ENCODE assay signal across 1 cellular context in genomic region chr1:153352523-153352922, GRCh38.
A peak's percentile ranks its signal among the peaks of the same experiment; 100 is the strongest.
TF ChIP-seq lines count a peak whose summit lies in the region.

No MANE protein-coding gene starts in this region.

TF ChIP-seq in GM12878, 131 proteins besides CTCF, POLR2A, EP300 and RAD21 (continued from another document):
- no peak for TF ChIP-seq E2F4 (IDR thresholded peaks at IDR 0.05; ENCODE audit: low read depth, low read length)
- TF ChIP-seq LARP7 (IDR thresholded peaks at IDR 0.05) = no peak
- no peak for TF ChIP-seq RCOR1 (conservative IDR thresholded peaks at IDR 0.05; ENCODE audit: low read depth, low read length)
- TF ChIP-seq YY1 (IDR thresholded peaks at IDR 0.05; ENCODE audit: low read depth, low read length) = 0 out of 2 replicates have a peak, but pooled peaks have one; percentile 31
- TF ChIP-seq ZNF384 (IDR thresholded peaks at IDR 0.05; ENCODE audit: borderline replicate concordance, low read depth, low read length) = no peak
- TF ChIP-seq FOS (IDR thresholded peaks at IDR 0.05; ENCODE audit: borderline replicate concordance, extremely low read depth, insufficient read length) = no peak
- TF ChIP-seq NR2C1 (IDR thresholded peaks at IDR 0.05) = no peak
- no peak for TF ChIP-seq SUPT20H (IDR thresholded peaks at IDR 0.05; ENCODE audit: borderline replicate concordance, control insufficient read depth, low read depth, low read length)
- TF ChIP-seq ESRRA (IDR thresholded peaks at IDR 0.05; ENCODE audit: low read length) = no peak
- TF ChIP-seq KDM1A (IDR thresholded peaks at IDR 0.05; ENCODE audit: borderline replicate concordance) = no peak
- TF ChIP-seq USF1 (IDR thresholded peaks at IDR 0.05; ENCODE audit: borderline replicate concordance, extremely low read length, insufficient read depth, low read depth, low read length) = no peak
- TF ChIP-seq STAT1 (conservative IDR thresholded peaks at IDR 0.05) = no peak
- TF ChIP-seq TARDBP (IDR thresholded peaks at IDR 0.05; ENCODE audit: borderline replicate concordance) = no peak
- TF ChIP-seq SMC3 (IDR thresholded peaks at IDR 0.05; ENCODE audit: borderline replicate concordance, low read length) = peak; percentile 83
- no peak for TF ChIP-seq HDGF (IDR thresholded peaks at IDR 0.05)
- TF ChIP-seq MEF2B (IDR thresholded peaks at IDR 0.05; ENCODE audit: partially characterized antibody, poor library complexity, severe bottlenecking) = no peak
- no peak for TF ChIP-seq RBBP5 (conservative IDR thresholded peaks at IDR 0.05)
